Comparison of ENCODE assay signal across 8 cellular contexts in genomic region chr9:129620669-129621295, GRCh38. TPM values are rescaled to one million over a fixed set of nuclear protein-coding genes. Genes with fewer than 3 reads are reported as not detected.
DNase-seq lines count a peak whose midpoint lies in the region; ATAC-seq and TF ChIP-seq lines count a peak whose summit lies in the region.

C9orf50 (minus strand) TSS chr9:129621101; CDS start chr9:129620574, 527 bp downstream.

- peak within 1 kb of the TSS; percentile 90 for H2AFZ ChIP-seq in GM23338

- H3K27ac ChIP-seq in GM23338 (ENCODE audit: low read depth) (no peak within 1 kb of the TSS), sigmoid colon (peak within 1 kb of the TSS; percentile 33 to 68 (median 48))

- peak; percentile 7 for ATAC-seq in GM23338
- ATAC-seq in GM21737 (IDR thresholded peaks at IDR 0.05; ENCODE audit: unreplicated experiment), result no peak

- peak within 1 kb of the TSS; percentile 68 for H3K4me3 Mint-ChIP-seq in GM23338
- H3K4me3 Mint-ChIP-seq in activated naive CD4-positive, alpha-beta T cell treated with anti-CD3 and anti-CD28 coated beads, Interleukin-2, amount 10 ng/mL, durations not matched to agents 7 days and 5 days, result no peak within 1 kb of the TSS

- H4K20me1 ChIP-seq in GM23338 (replicated peaks; ENCODE audit: insufficient read depth), result no peaks in the 10 kb centered on the region

- H3K4me2 ChIP-seq in GM23338, result peak within 1 kb of the TSS; percentile 84

- H3K27me3 Mint-ChIP-seq in GM23338 (ENCODE audit: insufficient read depth, low read depth, poor library complexity), result peaks cover 49% of the 10 kb centered on the region
- peaks cover 69% of the 10 kb centered on the region for H3K27me3 Mint-ChIP-seq in activated naive CD4-positive, alpha-beta T cell treated with anti-CD3 and anti-CD28 coated beads, Interleukin-2, amount 10 ng/mL, durations not matched to agents 7 days and 5 days

- H3K4me1 Mint-ChIP-seq in GM23338, result peaks cover 23% of the 10 kb centered on the region
- H3K4me1 Mint-ChIP-seq in activated naive CD4-positive, alpha-beta T cell treated with anti-CD3 and anti-CD28 coated beads, Interleukin-2, amount 10 ng/mL, durations not matched to agents 7 days and 5 days, result peaks cover 25% of the 10 kb centered on the region

- no peak for TF ChIP-seq EP300 in sigmoid colon (IDR thresholded peaks at IDR 0.05)

- no peak within 1 kb of the TSS for H3K27ac Mint-ChIP-seq in GM23338
- H3K27ac Mint-ChIP-seq in activated naive CD4-positive, alpha-beta T cell treated with anti-CD3 and anti-CD28 coated beads, Interleukin-2, amount 10 ng/mL, durations not matched to agents 7 days and 5 days, result no peak within 1 kb of the TSS

- no peaks in the 10 kb centered on the region for H3K79me2 ChIP-seq in GM23338 (replicated peaks; ENCODE audit: insufficient read depth)

- H3K9me3 Mint-ChIP-seq in GM23338, result no peaks in the 10 kb centered on the region
- H3K9me3 Mint-ChIP-seq in activated naive CD4-positive, alpha-beta T cell treated with anti-CD3 and anti-CD28 coated beads, Interleukin-2, amount 10 ng/mL, durations not matched to agents 7 days and 5 days, result no peaks in the 10 kb centered on the region

- 31 to 33% methylated on average over 21 of the region's 21 CpGs for WGBS in sigmoid colon, 2 donors

- H3K27me3 ChIP-seq in GM23338 (ENCODE audit: insufficient read depth), result peaks cover 48% of the 10 kb centered on the region
- H3K27me3 ChIP-seq in sigmoid colon, result no peaks in the 10 kb centered on the region

- TF ChIP-seq POLR2A in sigmoid colon (IDR thresholded peaks at IDR 0.05), result no peak

- no peaks in the 10 kb centered on the region; the same call in 2 of the 3 replicates for H3K36me3 Mint-ChIP-seq in GM23338 (ENCODE audit: low read depth)
- no peaks in the 10 kb centered on the region for H3K36me3 Mint-ChIP-seq in activated naive CD4-positive, alpha-beta T cell treated with anti-CD3 and anti-CD28 coated beads, Interleukin-2, amount 10 ng/mL, durations not matched to agents 7 days and 5 days

- peak within 1 kb of the TSS; percentile 63 for H3K4me3 ChIP-seq in GM23338
- H3K4me3 ChIP-seq in foreskin fibroblast (ENCODE audit: low read depth in 1 of 2, low read length in 2 of 2), result peak within 1 kb of the TSS; percentile 47 to 48
- H3K4me3 ChIP-seq in sigmoid colon, result peak within 1 kb of the TSS; percentile 20 to 80 (median 54)

- H3K9me3 ChIP-seq in sigmoid colon, result no peaks in the 10 kb centered on the region

- H3K4me1 ChIP-seq in GM23338 (ENCODE audit: insufficient read depth) (peaks cover 20% of the 10 kb centered on the region), sigmoid colon (peaks cover 0 to 25% (median 20%) of the 10 kb centered on the region in 4 donors)

- intact Hi-C loops in sigmoid colon (cut with DNase I), result loop anchor here (2.0 kb wide), 1 partner anchor 488 kb away; no protein-coding TSS in a partner anchor

- no peaks in the 10 kb centered on the region for H3K9me2 ChIP-seq in GM23338 (ENCODE audit: insufficient read depth)

- no peak for TF ChIP-seq CTCF in GM23338 (conservative IDR thresholded peaks at IDR 0.05; ENCODE audit: low read depth in 2 of 2)
- no peak for TF ChIP-seq CTCF in foreskin fibroblast (IDR thresholded peaks at IDR 0.05; ENCODE audit: low read depth, low read length)
- no peak for TF ChIP-seq CTCF in sigmoid colon (IDR thresholded peaks at IDR 0.05)

- 0 out of 2 replicates have a peak, but pooled peaks cover 12% of the 10 kb centered on the region for H3F3A ChIP-seq in GM23338 (replicated peaks; ENCODE audit: low read depth)

- no peak for DNase-seq in GM23338 (ENCODE audit: low spot score)
- DNase-seq in NCI-H82 treated with DMSO at 0.1 percent for 48 hours (lab: John Stamatoyannopoulos, UW; ENCODE audit: unreplicated experiment), result peak; percentile 30
- peak in 1 of 2 donors; percentile 39 for DNase-seq in foreskin fibroblast
- DNase-seq in sigmoid colon, result no peak
- DNase-seq in COLO829 (ENCODE audit: low spot score), result no peak
- DNase-seq in AG20443 (ENCODE audit: low spot score), result no peak
- no peak for DNase-seq in activated naive CD4-positive, alpha-beta T cell treated with anti-CD3 and anti-CD28 coated beads, Interleukin-2, amount 10 ng/mL, durations not matched to agents 7 days and 5 days

- no peaks in the 10 kb centered on the region for H3K36me3 ChIP-seq in GM23338 (ENCODE audit: insufficient read depth)
- no peaks in the 10 kb centered on the region for H3K36me3 ChIP-seq in sigmoid colon

- CTCF ChIA-PET in activated naive CD4-positive, alpha-beta T cell treated with anti-CD3 and anti-CD28 coated beads, Interleukin-2, amount 10 ng/mL, durations not matched to agents 7 days and 5 days (lab: Charles Lee), result interaction anchor here (0.8 to 7.3 kb wide), 7 partner anchors 8 to 491 kb away, joined by 3 to 63 read pairs (median 3); no protein-coding TSS in a partner anchor

TF ChIP-seq in GM23338, 12 proteins besides CTCF, POLR2A, EP300 and RAD21:
- TF ChIP-seq JUNB (IDR thresholded peaks at IDR 0.05; ENCODE audit: unreplicated experiment) (no peak), NANOG (IDR thresholded peaks at IDR 0.05; ENCODE audit: borderline replicate concordance) (no peak), EZH2phosphoT487 (IDR thresholded peaks at IDR 0.05; ENCODE audit: unreplicated experiment) (no peak), EZH2 (IDR thresholded peaks at IDR 0.05; ENCODE audit: low read depth, unreplicated experiment) (peak; percentile 5), STAT1 (IDR thresholded peaks at IDR 0.05; ENCODE audit: unreplicated experiment) (no peak), POLR2AphosphoS5 (IDR thresholded peaks at IDR 0.05; ENCODE audit: low read depth) (no peak)

RNA-seq across cellular contexts. Expression of gene C9orf50, which starts in this region (rescaled TPM):
- not detected in 2 replicates for total RNA-seq in GM23338 (2014; rRNA removed; shearing (Covaris generic))
- not detected in 2 replicates for polyA plus RNA-seq in GM23338 (2016; fragmentation: Nextera tagmentation; extraction: Ambion mirVana)
- 1 to 10 TPM in 1 of 4 donors, under 1 TPM in 1, not detected in 2; 0.82 to 1.2 TPM for total RNA-seq in sigmoid colon
- polyA plus RNA-seq in sigmoid colon, result under 1 TPM in 1 of 3 donors, not detected in 2; 0.03 TPM

Comparison
In these comparisons a context has a peak if more than half of its experiments do, and no peak if none do; other contexts are left out.
1. Peak in ATAC-seq, H3K4me3 ChIP-seq and H3K4me2 ChIP-seq in GM23338; RNA of the gene not detected or under 1 TPM.